ENCODE assay signal across 27 cellular contexts in the genomic region with DNA sequence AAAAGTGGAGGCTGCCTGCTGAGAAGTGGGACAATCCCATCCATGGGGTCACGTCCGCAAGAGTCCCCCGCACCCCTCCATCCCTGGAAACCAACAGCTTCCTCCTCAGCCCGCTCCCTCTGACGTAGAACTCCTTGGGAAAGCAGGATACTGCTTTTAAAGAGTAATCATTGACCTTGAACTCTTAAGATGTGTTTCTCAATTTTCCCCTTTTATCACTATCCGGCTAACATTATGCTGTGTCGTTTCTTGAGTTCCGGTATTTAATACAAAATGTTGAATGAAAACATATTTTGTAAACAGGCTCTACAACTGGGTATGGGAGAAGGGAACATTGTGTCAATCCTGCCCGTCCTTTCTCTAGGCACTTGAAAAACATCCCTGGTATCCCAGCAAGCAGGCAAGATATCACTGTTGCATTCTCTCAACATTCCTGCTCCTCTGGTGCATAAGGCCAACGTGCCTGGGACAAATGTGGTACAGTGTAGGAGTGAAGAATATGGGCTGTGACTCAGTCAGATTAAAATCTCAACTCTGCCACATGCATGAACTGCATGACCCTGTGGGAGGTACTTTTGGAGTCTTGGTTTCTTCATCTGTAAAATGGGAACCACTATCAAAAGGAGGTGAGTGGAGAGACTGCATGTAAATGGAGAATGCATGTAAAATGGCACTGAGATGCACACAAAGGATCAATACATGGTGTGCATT. TPM values are rescaled to one million over a fixed set of nuclear protein-coding genes. Genes with fewer than 3 reads are reported as not detected.
DNase-seq lines count a peak whose midpoint lies in the region; ATAC-seq and TF ChIP-seq lines count a peak whose summit lies in the region.
"Had no signal": no experiment of that assay in that cellular context is flagged by ENCODE, and none has a peak within 500 bp of the region (broad histone marks: within the 10 kb centered on the region; RNA-seq: fewer than 3 reads in every experiment).

No MANE protein-coding gene starts in this region.

- H3K9ac ChIP-seq in DND-41 (ENCODE audit: low read depth, low read length), result no peak overlapping the region
- H3K9ac ChIP-seq: BLaER1, neural progenitor cell had no signal

- no peaks in the 10 kb centered on the region for H3K27me3 Mint-ChIP-seq in nephron (ENCODE audit: low read depth)

- H3K27me3 ChIP-seq in DND-41 (ENCODE audit: insufficient read depth, low read length, poor library complexity), result no peaks in the 10 kb centered on the region
- H3K27me3 ChIP-seq: BLaER1, neural progenitor cell, vagina had no signal

- H3K79me2 ChIP-seq in DND-41 (ENCODE audit: insufficient read depth, low read length), result no peaks in the 10 kb centered on the region

- H3K36me3 ChIP-seq in DND-41 (ENCODE audit: insufficient read depth, low read length), result peaks cover 28% of the 10 kb centered on the region
- H3K36me3 ChIP-seq: neural progenitor cell, vagina had no signal

- H2AFZ ChIP-seq in DND-41 (ENCODE audit: low read depth, low read length), result no peak overlapping the region
- H2AFZ ChIP-seq: neural progenitor cell had no signal

- ATAC-seq in DND-41 (ENCODE audit: insufficient read depth, low read depth) (no peak), GM19395 (IDR thresholded peaks at IDR 0.05; ENCODE audit: unreplicated experiment) (no peak)
- ATAC-seq: mucosa of descending colon; stimulated activated effector memory CD8-positive, alpha-beta T cell treated with anti-CD3 and anti-CD28 coated beads, Interleukin-12 subunit alpha, Interleukin-12 subunit beta, amount 100 ng/mL, for 72 hours had no signal

- H3K4me1 ChIP-seq in DND-41 (ENCODE audit: insufficient read depth, low read length), result peaks cover 30% of the 10 kb centered on the region
- H3K4me1 ChIP-seq: neural progenitor cell had no signal

- peaks cover 14% of the 10 kb centered on the region for H3K4me1 Mint-ChIP-seq in nephron
- H3K4me1 Mint-ChIP-seq: activated CD4-positive, alpha-beta memory T cell treated with anti-CD3 and anti-CD28 coated beads, Interleukin-2, amount 10 ng/mL, durations not matched to agents 7 days and 5 days; activated naive CD8-positive, alpha-beta T cell treated with anti-CD3 and anti-CD28 coated beads for 36 hours; neural progenitor cell; stimulated activated effector memory CD8-positive, alpha-beta T cell treated with anti-CD3 and anti-CD28 coated beads, Interleukin-12 subunit alpha, Interleukin-12 subunit beta, amount 100 ng/mL, for 72 hours had no signal

- H3K9me3 Mint-ChIP-seq in nephron, result peaks cover 5% of the 10 kb centered on the region
- H3K9me3 Mint-ChIP-seq: activated CD4-positive, alpha-beta memory T cell treated with anti-CD3 and anti-CD28 coated beads, Interleukin-2, amount 10 ng/mL, durations not matched to agents 7 days and 5 days; activated naive CD8-positive, alpha-beta T cell treated with anti-CD3 and anti-CD28 coated beads for 36 hours; neural progenitor cell; stimulated activated effector memory CD8-positive, alpha-beta T cell treated with anti-CD3 and anti-CD28 coated beads, Interleukin-12 subunit alpha, Interleukin-12 subunit beta, amount 100 ng/mL, for 72 hours had no signal

- TF ChIP-seq CTCF in DND-41 (IDR thresholded peaks at IDR 0.05; ENCODE audit: borderline replicate concordance, extremely low read depth, low read length, poor library complexity, severe bottlenecking) (no peak), nephron (IDR thresholded peaks at IDR 0.05; ENCODE audit: unreplicated experiment in 3 of 3) (no peak)

- H3K4me2 ChIP-seq in DND-41 (ENCODE audit: insufficient read depth, low read length), result no peak overlapping the region
- H3K4me2 ChIP-seq: BLaER1, neural progenitor cell had no signal

- H3K36me3 Mint-ChIP-seq in nephron (ENCODE audit: low read depth), result peaks cover 57% of the 10 kb centered on the region
- H3K36me3 Mint-ChIP-seq: activated naive CD8-positive, alpha-beta T cell treated with anti-CD3 and anti-CD28 coated beads for 36 hours; neural progenitor cell; stimulated activated effector memory CD8-positive, alpha-beta T cell treated with anti-CD3 and anti-CD28 coated beads, Interleukin-12 subunit alpha, Interleukin-12 subunit beta, amount 100 ng/mL, for 72 hours had no signal

- peak overlapping the region in 2 of 3 experiments; percentile 19 to 40 for H3K27ac Mint-ChIP-seq in nephron
- H3K27ac Mint-ChIP-seq: activated CD4-positive, alpha-beta memory T cell treated with anti-CD3 and anti-CD28 coated beads, Interleukin-2, amount 10 ng/mL, durations not matched to agents 7 days and 5 days; activated naive CD8-positive, alpha-beta T cell treated with anti-CD3 and anti-CD28 coated beads for 36 hours; neural progenitor cell; stimulated activated effector memory CD8-positive, alpha-beta T cell treated with anti-CD3 and anti-CD28 coated beads, Interleukin-12 subunit alpha, Interleukin-12 subunit beta, amount 100 ng/mL, for 72 hours had no signal

- DNase-seq in DND-41, result no peak
- peak; percentile 29 for DNase-seq in LHCN-M2 (ENCODE audit: low read depth)
- peak; percentile 19 for DNase-seq in astrocyte of the hippocampus (ENCODE audit: low read depth, low spot score)
- DNase-seq in stimulated activated CD4-positive, alpha-beta T cell treated with anti-CD3 and anti-CD28 coated beads, Interleukin-4, amount 100 ng/mL, for 1 hour, result no peak
- DNase-seq in RPMI8226, result no peak
- DNase-seq in DMS153 treated with DMSO at 0.1 percent for 48 hours (lab: John Stamatoyannopoulos, UW; ENCODE audit: unreplicated experiment), result no peak
- DNase-seq: activated CD4-positive, alpha-beta memory T cell treated with anti-CD3 and anti-CD28 coated beads, Interleukin-2, amount 10 ng/mL, durations not matched to agents 7 days and 5 days; activated naive CD8-positive, alpha-beta T cell treated with anti-CD3 and anti-CD28 coated beads for 36 hours; cerebellar nuclear complex; COR-L47; DMS79 treated with DMSO at 0.1 percent for 48 hours; dorsolateral prefrontal cortex; mucosa of descending colon; NCI-H1105 treated with DMSO at 0.1 percent for 48 hours; NCI-H2029 treated with DMSO at 0.1 percent for 48 hours; NCI-H774; SHP77 treated with DMSO at 0.1 percent for 48 hours; stimulated activated CD4-positive, alpha-beta T cell treated with anti-CD3 and anti-CD28 coated beads, Interleukin-1b, Interleukin-23, amount 100 ng/mL, for 48 hours; substantia nigra had no signal

- H4K20me1 ChIP-seq in DND-41 (ENCODE audit: insufficient read depth, low read length), result no peaks in the 10 kb centered on the region
- H4K20me1 ChIP-seq: BLaER1 had no signal

- no peaks in the 10 kb centered on the region for H3K9me3 ChIP-seq in DND-41 (ENCODE audit: insufficient read depth, low read length, severe bottlenecking)
- H3K9me3 ChIP-seq: BLaER1, mucosa of descending colon, vagina had no signal

- H3K27ac ChIP-seq in DND-41 (ENCODE audit: low read length), result 0 out of 2 replicates have a peak overlapping the region, but pooled peaks have one; percentile 29
- H3K27ac ChIP-seq: BLaER1, dorsolateral prefrontal cortex, neural progenitor cell, skin epidermis, vagina had no signal

- no peak overlapping the region for H3K4me3 Mint-ChIP-seq in nephron
- H3K4me3 Mint-ChIP-seq: activated CD4-positive, alpha-beta memory T cell treated with anti-CD3 and anti-CD28 coated beads, Interleukin-2, amount 10 ng/mL, durations not matched to agents 7 days and 5 days; activated naive CD8-positive, alpha-beta T cell treated with anti-CD3 and anti-CD28 coated beads for 36 hours; stimulated activated effector memory CD8-positive, alpha-beta T cell treated with anti-CD3 and anti-CD28 coated beads, Interleukin-12 subunit alpha, Interleukin-12 subunit beta, amount 100 ng/mL, for 72 hours had no signal

- H3K4me3 ChIP-seq in DND-41 (ENCODE audit: low read depth in 1 of 2, low read length in 2 of 2), result no peak overlapping the region
- H3K4me3 ChIP-seq: BLaER1, dorsolateral prefrontal cortex, mucosa of descending colon, neural progenitor cell, skin epidermis, vagina had no signal

RNA-seq across cellular contexts. Expression of a gene that starts 52.8 kb away (rescaled TPM):
- 0.75 and 0.96 TPM in 2 replicates for total RNA-seq in LHCN-M2 (2014; rRNA removed)
- polyA plus RNA-seq in LHCN-M2 (2012), result 0.68 TPM
- total RNA-seq: activated CD4-positive, alpha-beta memory T cell treated with anti-CD3 and anti-CD28 coated beads, Interleukin-2, amount 10 ng/mL, durations not matched to agents 7 days and 5 days; activated naive CD8-positive, alpha-beta T cell treated with anti-CD3 and anti-CD28 coated beads for 36 hours; lower leg skin had no signal

Comparison
In these comparisons a context has a peak if more than half of its experiments do, and no peak if none do; other contexts are left out.
1. DNase-seq: peak in LHCN-M2 (single experiment) and astrocyte of the hippocampus (single experiment); none in DND-41 (single experiment), stimulated activated CD4-positive, alpha-beta T cell treated with anti-CD3 and anti-CD28 coated beads, Interleukin-4, amount 100 ng/mL, for 1 hour (single experiment), RPMI8226 (single experiment) and DMS153 treated with DMSO at 0.1 percent for 48 hours (single experiment).